Comparison of ENCODE assay signal across 1 cellular context in genomic region chr15:91852741-91853500, GRCh38.
A peak's percentile ranks its signal among the peaks of the same experiment; 100 is the strongest.
TF ChIP-seq lines count a peak whose summit lies in the region.

No MANE protein-coding gene starts in this region.

TF ChIP-seq in IMR-90, 13 proteins besides CTCF, POLR2A, EP300 and RAD21 (continued from another document):
- TF ChIP-seq ELK1 (IDR thresholded peaks at IDR 0.05; ENCODE audit: borderline replicate concordance, low read depth, low read length) = no peak
- peak; percentile 84 for TF ChIP-seq MAZ (IDR thresholded peaks at IDR 0.05; ENCODE audit: borderline replicate concordance, low read depth, low read length)
